1 cellular context compared by ENCODE assay signal in genomic region chr6:134061440-134061839, GRCh38.
TF ChIP-seq lines count a peak whose summit lies in the region.

No MANE protein-coding gene starts in this region.

TF ChIP-seq in WTC11, 78 proteins besides CTCF, POLR2A, EP300 and RAD21 (continued from another document):
- TF ChIP-seq, protein P1, sequence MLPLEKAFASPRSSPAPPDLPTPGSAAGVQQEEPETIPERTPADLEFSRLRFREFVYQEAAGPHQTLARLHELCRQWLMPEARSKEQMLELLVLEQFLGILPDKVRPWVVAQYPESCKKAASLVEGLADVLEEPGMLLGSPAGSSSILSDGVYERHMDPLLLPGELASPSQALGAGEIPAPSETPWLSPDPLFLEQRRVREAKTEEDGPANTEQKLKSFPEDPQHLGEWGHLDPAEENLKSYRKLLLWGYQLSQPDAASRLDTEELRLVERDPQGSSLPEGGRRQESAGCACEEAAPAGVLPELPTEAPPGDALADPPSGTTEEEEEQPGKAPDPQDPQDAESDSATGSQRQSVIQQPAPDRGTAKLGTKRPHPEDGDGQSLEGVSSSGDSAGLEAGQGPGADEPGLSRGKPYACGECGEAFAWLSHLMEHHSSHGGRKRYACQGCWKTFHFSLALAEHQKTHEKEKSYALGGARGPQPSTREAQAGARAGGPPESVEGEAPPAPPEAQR (CRISPR knock-in tag; IDR thresholded peaks at IDR 0.05), result no peak
- TF ChIP-seq, protein P2, sequence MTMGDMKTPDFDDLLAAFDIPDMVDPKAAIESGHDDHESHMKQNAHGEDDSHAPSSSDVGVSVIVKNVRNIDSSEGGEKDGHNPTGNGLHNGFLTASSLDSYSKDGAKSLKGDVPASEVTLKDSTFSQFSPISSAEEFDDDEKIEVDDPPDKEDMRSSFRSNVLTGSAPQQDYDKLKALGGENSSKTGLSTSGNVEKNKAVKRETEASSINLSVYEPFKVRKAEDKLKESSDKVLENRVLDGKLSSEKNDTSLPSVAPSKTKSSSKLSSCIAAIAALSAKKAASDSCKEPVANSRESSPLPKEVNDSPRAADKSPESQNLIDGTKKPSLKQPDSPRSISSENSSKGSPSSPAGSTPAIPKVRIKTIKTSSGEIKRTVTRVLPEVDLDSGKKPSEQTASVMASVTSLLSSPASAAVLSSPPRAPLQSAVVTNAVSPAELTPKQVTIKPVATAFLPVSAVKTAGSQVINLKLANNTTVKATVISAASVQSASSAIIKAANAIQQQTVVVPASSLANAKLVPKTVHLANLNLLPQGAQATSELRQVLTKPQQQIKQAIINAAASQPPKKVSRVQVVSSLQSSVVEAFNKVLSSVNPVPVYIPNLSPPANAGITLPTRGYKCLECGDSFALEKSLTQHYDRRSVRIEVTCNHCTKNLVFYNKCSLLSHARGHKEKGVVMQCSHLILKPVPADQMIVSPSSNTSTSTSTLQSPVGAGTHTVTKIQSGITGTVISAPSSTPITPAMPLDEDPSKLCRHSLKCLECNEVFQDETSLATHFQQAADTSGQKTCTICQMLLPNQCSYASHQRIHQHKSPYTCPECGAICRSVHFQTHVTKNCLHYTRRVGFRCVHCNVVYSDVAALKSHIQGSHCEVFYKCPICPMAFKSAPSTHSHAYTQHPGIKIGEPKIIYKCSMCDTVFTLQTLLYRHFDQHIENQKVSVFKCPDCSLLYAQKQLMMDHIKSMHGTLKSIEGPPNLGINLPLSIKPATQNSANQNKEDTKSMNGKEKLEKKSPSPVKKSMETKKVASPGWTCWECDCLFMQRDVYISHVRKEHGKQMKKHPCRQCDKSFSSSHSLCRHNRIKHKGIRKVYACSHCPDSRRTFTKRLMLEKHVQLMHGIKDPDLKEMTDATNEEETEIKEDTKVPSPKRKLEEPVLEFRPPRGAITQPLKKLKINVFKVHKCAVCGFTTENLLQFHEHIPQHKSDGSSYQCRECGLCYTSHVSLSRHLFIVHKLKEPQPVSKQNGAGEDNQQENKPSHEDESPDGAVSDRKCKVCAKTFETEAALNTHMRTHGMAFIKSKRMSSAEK (CRISPR knock-in tag; IDR thresholded peaks at IDR 0.05; ENCODE audit: borderline replicate concordance), result no peak
- TF ChIP-seq E2F5 (CRISPR knock-in tag; IDR thresholded peaks at IDR 0.05) (no peak), MYBL2 (CRISPR knock-in tag; IDR thresholded peaks at IDR 0.05) (no peak), TP53 (CRISPR knock-in tag; IDR thresholded peaks at IDR 0.05) (no peak), CREM (CRISPR knock-in tag; IDR thresholded peaks at IDR 0.05) (no peak), OVOL2 (CRISPR knock-in tag; IDR thresholded peaks at IDR 0.05; ENCODE audit: borderline replicate concordance) (no peak), ZNF219 (CRISPR knock-in tag; IDR thresholded peaks at IDR 0.05; ENCODE audit: borderline replicate concordance) (no peak), ZNF121 (CRISPR knock-in tag; IDR thresholded peaks at IDR 0.05) (no peak), IRF2 (CRISPR knock-in tag; IDR thresholded peaks at IDR 0.05; ENCODE audit: borderline replicate concordance, low read depth) (no peak), ZNF138 (CRISPR knock-in tag; conservative IDR thresholded peaks at IDR 0.05) (no peak), RORB (CRISPR knock-in tag; IDR thresholded peaks at IDR 0.05) (no peak), PREB (CRISPR knock-in tag; IDR thresholded peaks at IDR 0.05; ENCODE audit: borderline replicate concordance) (no peak), TEAD4 (CRISPR knock-in tag; IDR thresholded peaks at IDR 0.05) (no peak), AR (CRISPR knock-in tag; IDR thresholded peaks at IDR 0.05) (no peak), ERG (CRISPR knock-in tag; IDR thresholded peaks at IDR 0.05) (no peak), ETV6 (CRISPR knock-in tag; IDR thresholded peaks at IDR 0.05) (no peak)
- TF ChIP-seq, protein P3, sequence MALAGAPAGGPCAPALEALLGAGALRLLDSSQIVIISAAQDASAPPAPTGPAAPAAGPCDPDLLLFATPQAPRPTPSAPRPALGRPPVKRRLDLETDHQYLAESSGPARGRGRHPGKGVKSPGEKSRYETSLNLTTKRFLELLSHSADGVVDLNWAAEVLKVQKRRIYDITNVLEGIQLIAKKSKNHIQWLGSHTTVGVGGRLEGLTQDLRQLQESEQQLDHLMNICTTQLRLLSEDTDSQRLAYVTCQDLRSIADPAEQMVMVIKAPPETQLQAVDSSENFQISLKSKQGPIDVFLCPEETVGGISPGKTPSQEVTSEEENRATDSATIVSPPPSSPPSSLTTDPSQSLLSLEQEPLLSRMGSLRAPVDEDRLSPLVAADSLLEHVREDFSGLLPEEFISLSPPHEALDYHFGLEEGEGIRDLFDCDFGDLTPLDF (CRISPR knock-in tag; IDR thresholded peaks at IDR 0.05), result no peak
TF ChIP-seq in WTC11: peak in this region for 0.
